ENCODE assay signal across 21 cellular contexts in the genomic region with DNA sequence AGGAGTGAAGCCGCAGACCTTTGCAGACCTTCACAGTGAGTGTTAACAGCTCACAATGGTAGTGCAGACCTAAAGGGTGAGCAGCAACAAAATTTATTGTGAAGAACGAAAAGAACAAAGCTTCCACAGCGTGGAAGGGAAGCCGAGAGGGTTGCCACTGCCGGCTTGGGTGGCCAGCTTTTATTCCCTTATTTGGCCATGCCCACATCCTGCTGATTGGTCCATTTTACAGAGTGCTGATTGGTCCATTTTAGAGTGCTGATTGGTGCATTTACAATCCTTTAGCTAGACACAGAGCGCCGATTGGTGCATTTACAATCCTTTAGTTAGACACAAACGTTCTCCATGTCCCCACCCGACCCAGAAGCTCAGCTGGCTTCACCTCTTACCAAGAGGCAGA.
"Had no signal": no experiment of that assay in that cellular context is flagged by ENCODE, and none has a peak within 500 bp of the region (broad histone marks: within the 10 kb centered on the region; RNA-seq: fewer than 3 reads in every experiment).

No MANE protein-coding gene starts in this region.

- ATAC-seq: Panc1, PC-3 had no signal

- H3K9me3 ChIP-seq: SK-N-SH had no signal

- H3K9ac ChIP-seq: KMS-11, SK-N-SH had no signal

- DNase-seq: IMR-90, Kasumi-1, MM.1S, NCI-H1092 treated with DMSO at 0.1 percent for 48 hours, NCI-H1436, NCI-H187, NCI-H2029, NCI-H2081 treated with DMSO at 0.1 percent for 48 hours, NCI-H2171, NCI-H226, NCI-H446, NCI-H510A, NCI-H524 treated with DMSO at 0.1 percent for 48 hours, NCI-H69, NCI-H774, PC-3, SHP77, SK-N-SH had no signal

- H3K27ac ChIP-seq: KMS-11, RWPE1 had no signal

- H3K4me2 ChIP-seq: KMS-11, SK-N-SH had no signal
